In the genomic region with DNA sequence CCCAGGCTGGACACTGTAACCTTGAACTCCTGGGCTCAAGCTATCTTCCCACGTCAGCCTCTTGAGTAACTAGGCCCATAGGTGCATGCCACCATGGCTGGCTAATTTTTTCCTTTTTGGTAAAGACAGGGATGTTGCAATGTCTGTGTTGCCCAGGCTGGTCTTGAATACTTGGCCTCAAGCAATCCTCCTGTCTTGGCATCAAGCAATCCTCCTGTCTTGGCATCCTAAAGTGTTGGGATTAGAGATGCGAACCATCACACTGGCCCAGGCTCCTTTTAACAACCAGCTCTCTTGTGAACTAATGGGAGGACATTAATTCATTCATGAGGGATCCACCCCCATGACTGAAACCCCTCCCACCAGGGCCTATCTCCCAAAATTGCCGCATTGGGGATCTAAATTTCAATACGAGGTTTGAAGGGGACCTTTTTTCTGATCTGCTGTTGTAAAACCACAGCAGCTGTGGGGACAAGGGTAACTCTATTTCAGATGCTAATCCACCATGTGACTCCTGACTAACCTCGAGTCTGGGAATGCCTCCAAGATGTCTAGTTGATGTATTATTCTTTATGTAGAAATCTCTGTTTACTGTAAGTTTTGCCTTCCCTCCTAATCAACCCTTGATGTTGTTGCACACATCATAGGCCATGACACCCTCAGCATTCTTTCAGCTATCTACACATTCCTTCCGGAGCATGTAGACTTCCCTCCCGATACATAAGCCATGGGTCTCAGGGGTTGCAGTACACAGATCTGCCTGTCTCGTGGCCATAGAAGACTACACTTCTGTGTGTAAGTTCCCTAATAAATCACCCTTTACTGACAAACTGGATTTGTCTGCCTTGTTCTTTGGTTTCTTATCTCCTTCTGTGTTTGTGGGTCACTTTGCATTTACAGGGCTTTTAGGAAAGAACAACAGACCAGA, we compare ENCODE assay signal across 1 cellular context.
TF ChIP-seq lines count a peak whose summit lies in the region.

No MANE protein-coding gene starts in this region.

TF ChIP-seq in IMR-90, 13 proteins besides CTCF, POLR2A, EP300 and RAD21:
- peak; percentile 61; the same call in 1 of the 2 replicates for TF ChIP-seq FOS (IDR thresholded peaks at IDR 0.05; ENCODE audit: low read depth, low read length)
- TF ChIP-seq RCOR1 (IDR thresholded peaks at IDR 0.05; ENCODE audit: insufficient replicate concordance, low read length): peak; percentile 68
- TF ChIP-seq CEBPB (IDR thresholded peaks at IDR 0.05; ENCODE audit: low read depth, low read length): peak; percentile 91
- no peak for TF ChIP-seq SMC3 (IDR thresholded peaks at IDR 0.05; ENCODE audit: low read depth, low read length)
- TF ChIP-seq MAZ (IDR thresholded peaks at IDR 0.05; ENCODE audit: borderline replicate concordance, low read depth, low read length): no peak
- 0 out of 2 replicates have a peak, but pooled peaks have one; percentile 78 for TF ChIP-seq CHD1 (IDR thresholded peaks at IDR 0.05; ENCODE audit: low read depth, low read length)
- TF ChIP-seq NFE2L2 (IDR thresholded peaks at IDR 0.05; ENCODE audit: low read depth, low read length): 0 out of 2 replicates have a peak, but pooled peaks have one; percentile 15
- TF ChIP-seq MAFK (IDR thresholded peaks at IDR 0.05; ENCODE audit: low read depth, low read length): peak; percentile 31; the same call in 1 of the 2 replicates
- TF ChIP-seq, protein P1, sequence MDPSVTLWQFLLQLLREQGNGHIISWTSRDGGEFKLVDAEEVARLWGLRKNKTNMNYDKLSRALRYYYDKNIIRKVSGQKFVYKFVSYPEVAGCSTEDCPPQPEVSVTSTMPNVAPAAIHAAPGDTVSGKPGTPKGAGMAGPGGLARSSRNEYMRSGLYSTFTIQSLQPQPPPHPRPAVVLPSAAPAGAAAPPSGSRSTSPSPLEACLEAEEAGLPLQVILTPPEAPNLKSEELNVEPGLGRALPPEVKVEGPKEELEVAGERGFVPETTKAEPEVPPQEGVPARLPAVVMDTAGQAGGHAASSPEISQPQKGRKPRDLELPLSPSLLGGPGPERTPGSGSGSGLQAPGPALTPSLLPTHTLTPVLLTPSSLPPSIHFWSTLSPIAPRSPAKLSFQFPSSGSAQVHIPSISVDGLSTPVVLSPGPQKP (IDR thresholded peaks at IDR 0.05; ENCODE audit: borderline replicate concordance, low read depth, low read length): no peak
- TF ChIP-seq MXI1 (IDR thresholded peaks at IDR 0.05; ENCODE audit: borderline replicate concordance, low read depth, low read length): peak; percentile 21; the same call in 1 of the 2 replicates
- TF ChIP-seq, protein P2, sequence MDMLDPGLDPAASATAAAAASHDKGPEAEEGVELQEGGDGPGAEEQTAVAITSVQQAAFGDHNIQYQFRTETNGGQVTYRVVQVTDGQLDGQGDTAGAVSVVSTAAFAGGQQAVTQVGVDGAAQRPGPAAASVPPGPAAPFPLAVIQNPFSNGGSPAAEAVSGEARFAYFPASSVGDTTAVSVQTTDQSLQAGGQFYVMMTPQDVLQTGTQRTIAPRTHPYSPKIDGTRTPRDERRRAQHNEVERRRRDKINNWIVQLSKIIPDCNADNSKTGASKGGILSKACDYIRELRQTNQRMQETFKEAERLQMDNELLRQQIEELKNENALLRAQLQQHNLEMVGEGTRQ (IDR thresholded peaks at IDR 0.05; ENCODE audit: low read depth, low read length): peak; percentile 96
- TF ChIP-seq BHLHE40 (IDR thresholded peaks at IDR 0.05; ENCODE audit: low read depth, low read length): peak; percentile 58; the same call in 1 of the 2 replicates
